Comparison of ENCODE assay signal across 1 cellular context in the genomic region with DNA sequence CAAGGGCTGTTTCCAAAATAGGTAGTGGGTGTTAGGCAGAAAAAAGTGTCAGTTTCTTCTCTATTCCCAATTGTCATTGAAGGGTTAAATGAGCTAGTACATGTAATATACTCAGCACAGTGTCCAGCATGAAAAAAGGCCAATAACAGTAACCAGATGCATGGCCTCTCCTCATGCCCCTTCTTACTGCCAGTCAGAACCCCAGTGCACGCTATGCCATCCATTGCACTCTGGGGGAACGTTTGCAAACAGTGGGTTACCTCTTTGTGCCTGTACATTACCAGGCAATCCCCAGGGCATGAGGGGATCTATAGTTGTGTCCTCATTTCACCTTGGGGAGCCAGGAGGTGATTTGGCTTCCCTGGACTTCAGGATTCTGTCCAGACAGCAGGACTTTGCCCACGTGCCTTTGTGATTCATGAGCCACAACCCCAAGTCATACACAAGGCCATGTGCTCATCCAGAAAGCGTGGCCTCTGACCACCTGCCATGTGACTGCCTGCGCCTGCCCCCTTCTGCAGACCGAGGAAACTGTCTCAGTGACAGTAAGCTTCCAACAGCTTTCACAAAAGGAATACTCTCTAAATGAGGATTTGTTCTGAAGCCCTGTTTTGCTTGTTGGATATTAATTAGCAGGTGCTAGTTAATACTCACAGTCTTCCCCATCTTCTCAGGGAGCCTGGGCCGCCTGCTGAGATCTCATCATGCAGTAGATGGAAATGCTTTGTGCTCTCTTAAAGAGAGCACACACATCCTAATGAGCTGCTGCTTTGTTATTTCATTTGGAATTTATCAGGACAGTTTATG.
TF ChIP-seq lines count a peak whose summit lies in the region.

No MANE protein-coding gene starts in this region.

TF ChIP-seq in HepG2, 621 proteins besides CTCF, POLR2A, EP300 and RAD21 (continued from another document and continues in another):
- TF ChIP-seq GABPA (IDR thresholded peaks at IDR 0.05; ENCODE audit: low read depth, low read length) (no peak), GABPA (CRISPR knock-in tag; IDR thresholded peaks at IDR 0.05; ENCODE audit: low read depth) (peak; percentile 55; the same call in 1 of the 2 replicates), TCF7 (IDR thresholded peaks at IDR 0.05; ENCODE audit: low read depth) (no peak), ONECUT2 (CRISPR knock-in tag; IDR thresholded peaks at IDR 0.05) (peak; percentile 58; the same call in 1 of the 2 replicates), ZNF335 (CRISPR knock-in tag; IDR thresholded peaks at IDR 0.05) (peak; percentile 89; the same call in 1 of the 2 replicates), MED1 (CRISPR knock-in tag; IDR thresholded peaks at IDR 0.05) (peak; percentile 96), CEBPB (IDR thresholded peaks at IDR 0.05; ENCODE audit: borderline replicate concordance, low read depth, low read length) (no peak), ZNF501 (CRISPR knock-in tag; IDR thresholded peaks at IDR 0.05) (peak; percentile 99), TFE3 (CRISPR knock-in tag; IDR thresholded peaks at IDR 0.05) (peak; percentile 99), CENPT (CRISPR knock-in tag; IDR thresholded peaks at IDR 0.05; ENCODE audit: low read depth) (0 out of 2 replicates have a peak, but pooled peaks have one; percentile 83), HOXA5 (CRISPR knock-in tag; IDR thresholded peaks at IDR 0.05) (peak; percentile 91; the same call in 1 of the 2 replicates), ZNF44 (CRISPR knock-in tag; IDR thresholded peaks at IDR 0.05) (peak; percentile 95), ZBTB26 (CRISPR knock-in tag; IDR thresholded peaks at IDR 0.05; ENCODE audit: borderline replicate concordance) (peak; percentile 97), NAIF1 (CRISPR knock-in tag; IDR thresholded peaks at IDR 0.05; ENCODE audit: borderline replicate concordance) (peak; percentile 89; the same call in 1 of the 2 replicates), ATAD3A (CRISPR knock-in tag; IDR thresholded peaks at IDR 0.05) (peak; percentile 73; the same call in 1 of the 2 replicates), MTA1 (CRISPR knock-in tag; IDR thresholded peaks at IDR 0.05; ENCODE audit: borderline replicate concordance) (peak; percentile 56; the same call in 1 of the 2 replicates), ZNF30 (CRISPR knock-in tag; IDR thresholded peaks at IDR 0.05) (peak; percentile 98), TRIM24 (CRISPR knock-in tag; IDR thresholded peaks at IDR 0.05) (no peak), PPARG (CRISPR knock-in tag; conservative IDR thresholded peaks at IDR 0.05) (peak; percentile 68), SIX1 (CRISPR knock-in tag; IDR thresholded peaks at IDR 0.05; ENCODE audit: borderline replicate concordance) (peak; percentile 43; the same call in 1 of the 2 replicates), ZNF652 (CRISPR knock-in tag; IDR thresholded peaks at IDR 0.05; ENCODE audit: borderline replicate concordance, low read depth) (peak; percentile 62), KDM5A (IDR thresholded peaks at IDR 0.05; ENCODE audit: borderline replicate concordance, low read length) (no peak), FOSL1 (CRISPR knock-in tag; IDR thresholded peaks at IDR 0.05; ENCODE audit: borderline replicate concordance) (peak; percentile 55; the same call in 1 of the 2 replicates), ARHGAP35 (CRISPR knock-in tag; IDR thresholded peaks at IDR 0.05; ENCODE audit: borderline replicate concordance) (peak; percentile 97), HNRNPLL (IDR thresholded peaks at IDR 0.05; ENCODE audit: low read depth, low read length, poor library complexity, severe bottlenecking) (no peak), NKX3-1 (CRISPR knock-in tag; IDR thresholded peaks at IDR 0.05) (peak; percentile 97), PHF20 (CRISPR knock-in tag; IDR thresholded peaks at IDR 0.05) (peak; percentile 78), ZSCAN25 (CRISPR knock-in tag; IDR thresholded peaks at IDR 0.05) (peak; percentile 84; the same call in 1 of the 2 replicates), CREM (IDR thresholded peaks at IDR 0.05) (no peak), CREM (CRISPR knock-in tag; IDR thresholded peaks at IDR 0.05) (no peak), SCMH1 (CRISPR knock-in tag; IDR thresholded peaks at IDR 0.05; ENCODE audit: borderline replicate concordance) (no peak), ZMYM2 (CRISPR knock-in tag; IDR thresholded peaks at IDR 0.05) (peak; percentile 93), MEIS2 (CRISPR knock-in tag; IDR thresholded peaks at IDR 0.05) (peak; percentile 98), KDM1A (CRISPR knock-in tag; IDR thresholded peaks at IDR 0.05) (peak; percentile 39; the same call in 1 of the 2 replicates)
- TF ChIP-seq, protein P1, sequence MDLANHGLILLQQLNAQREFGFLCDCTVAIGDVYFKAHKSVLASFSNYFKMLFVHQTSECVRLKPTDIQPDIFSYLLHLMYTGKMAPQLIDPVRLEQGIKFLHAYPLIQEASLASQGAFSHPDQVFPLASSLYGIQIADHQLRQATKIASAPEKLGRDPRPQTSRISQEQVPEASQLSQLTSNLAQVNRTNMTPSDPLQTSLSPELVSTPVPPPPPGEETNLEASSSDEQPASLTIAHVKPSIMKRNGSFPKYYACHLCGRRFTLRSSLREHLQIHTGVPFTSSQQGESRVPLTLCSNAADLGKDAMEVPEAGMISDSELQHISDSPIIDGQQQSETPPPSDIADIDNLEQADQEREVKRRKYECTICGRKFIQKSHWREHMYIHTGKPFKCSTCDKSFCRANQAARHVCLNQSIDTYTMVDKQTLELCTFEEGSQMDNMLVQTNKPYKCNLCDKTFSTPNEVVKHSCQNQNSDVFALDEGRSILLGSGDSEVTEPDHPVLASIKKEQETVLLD (CRISPR knock-in tag; IDR thresholded peaks at IDR 0.05; ENCODE audit: low read depth), result peak; percentile 73; the same call in 1 of the 2 replicates
- TF ChIP-seq, protein P2, sequence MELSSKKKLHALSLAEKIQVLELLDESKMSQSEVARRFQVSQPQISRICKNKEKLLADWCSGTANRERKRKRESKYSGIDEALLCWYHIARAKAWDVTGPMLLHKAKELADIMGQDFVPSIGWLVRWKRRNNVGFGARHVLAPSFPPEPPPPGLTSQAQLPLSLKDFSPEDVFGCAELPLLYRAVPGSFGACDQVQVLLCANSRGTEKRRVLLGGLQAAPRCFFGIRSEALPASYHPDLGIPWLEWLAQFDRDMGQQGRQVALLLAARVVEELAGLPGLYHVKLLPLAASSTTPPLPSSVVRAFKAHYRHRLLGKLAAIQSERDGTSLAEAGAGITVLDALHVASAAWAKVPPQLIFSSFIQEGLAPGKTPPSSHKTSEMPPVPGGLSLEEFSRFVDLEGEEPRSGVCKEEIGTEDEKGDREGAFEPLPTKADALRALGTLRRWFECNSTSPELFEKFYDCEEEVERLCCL (CRISPR knock-in tag; IDR thresholded peaks at IDR 0.05; ENCODE audit: borderline replicate concordance), result peak; percentile 94
- TF ChIP-seq, protein P3, sequence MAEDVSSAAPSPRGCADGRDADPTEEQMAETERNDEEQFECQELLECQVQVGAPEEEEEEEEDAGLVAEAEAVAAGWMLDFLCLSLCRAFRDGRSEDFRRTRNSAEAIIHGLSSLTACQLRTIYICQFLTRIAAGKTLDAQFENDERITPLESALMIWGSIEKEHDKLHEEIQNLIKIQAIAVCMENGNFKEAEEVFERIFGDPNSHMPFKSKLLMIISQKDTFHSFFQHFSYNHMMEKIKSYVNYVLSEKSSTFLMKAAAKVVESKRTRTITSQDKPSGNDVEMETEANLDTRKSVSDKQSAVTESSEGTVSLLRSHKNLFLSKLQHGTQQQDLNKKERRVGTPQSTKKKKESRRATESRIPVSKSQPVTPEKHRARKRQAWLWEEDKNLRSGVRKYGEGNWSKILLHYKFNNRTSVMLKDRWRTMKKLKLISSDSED (CRISPR knock-in tag; IDR thresholded peaks at IDR 0.05), result no peak
- TF ChIP-seq, protein P4, sequence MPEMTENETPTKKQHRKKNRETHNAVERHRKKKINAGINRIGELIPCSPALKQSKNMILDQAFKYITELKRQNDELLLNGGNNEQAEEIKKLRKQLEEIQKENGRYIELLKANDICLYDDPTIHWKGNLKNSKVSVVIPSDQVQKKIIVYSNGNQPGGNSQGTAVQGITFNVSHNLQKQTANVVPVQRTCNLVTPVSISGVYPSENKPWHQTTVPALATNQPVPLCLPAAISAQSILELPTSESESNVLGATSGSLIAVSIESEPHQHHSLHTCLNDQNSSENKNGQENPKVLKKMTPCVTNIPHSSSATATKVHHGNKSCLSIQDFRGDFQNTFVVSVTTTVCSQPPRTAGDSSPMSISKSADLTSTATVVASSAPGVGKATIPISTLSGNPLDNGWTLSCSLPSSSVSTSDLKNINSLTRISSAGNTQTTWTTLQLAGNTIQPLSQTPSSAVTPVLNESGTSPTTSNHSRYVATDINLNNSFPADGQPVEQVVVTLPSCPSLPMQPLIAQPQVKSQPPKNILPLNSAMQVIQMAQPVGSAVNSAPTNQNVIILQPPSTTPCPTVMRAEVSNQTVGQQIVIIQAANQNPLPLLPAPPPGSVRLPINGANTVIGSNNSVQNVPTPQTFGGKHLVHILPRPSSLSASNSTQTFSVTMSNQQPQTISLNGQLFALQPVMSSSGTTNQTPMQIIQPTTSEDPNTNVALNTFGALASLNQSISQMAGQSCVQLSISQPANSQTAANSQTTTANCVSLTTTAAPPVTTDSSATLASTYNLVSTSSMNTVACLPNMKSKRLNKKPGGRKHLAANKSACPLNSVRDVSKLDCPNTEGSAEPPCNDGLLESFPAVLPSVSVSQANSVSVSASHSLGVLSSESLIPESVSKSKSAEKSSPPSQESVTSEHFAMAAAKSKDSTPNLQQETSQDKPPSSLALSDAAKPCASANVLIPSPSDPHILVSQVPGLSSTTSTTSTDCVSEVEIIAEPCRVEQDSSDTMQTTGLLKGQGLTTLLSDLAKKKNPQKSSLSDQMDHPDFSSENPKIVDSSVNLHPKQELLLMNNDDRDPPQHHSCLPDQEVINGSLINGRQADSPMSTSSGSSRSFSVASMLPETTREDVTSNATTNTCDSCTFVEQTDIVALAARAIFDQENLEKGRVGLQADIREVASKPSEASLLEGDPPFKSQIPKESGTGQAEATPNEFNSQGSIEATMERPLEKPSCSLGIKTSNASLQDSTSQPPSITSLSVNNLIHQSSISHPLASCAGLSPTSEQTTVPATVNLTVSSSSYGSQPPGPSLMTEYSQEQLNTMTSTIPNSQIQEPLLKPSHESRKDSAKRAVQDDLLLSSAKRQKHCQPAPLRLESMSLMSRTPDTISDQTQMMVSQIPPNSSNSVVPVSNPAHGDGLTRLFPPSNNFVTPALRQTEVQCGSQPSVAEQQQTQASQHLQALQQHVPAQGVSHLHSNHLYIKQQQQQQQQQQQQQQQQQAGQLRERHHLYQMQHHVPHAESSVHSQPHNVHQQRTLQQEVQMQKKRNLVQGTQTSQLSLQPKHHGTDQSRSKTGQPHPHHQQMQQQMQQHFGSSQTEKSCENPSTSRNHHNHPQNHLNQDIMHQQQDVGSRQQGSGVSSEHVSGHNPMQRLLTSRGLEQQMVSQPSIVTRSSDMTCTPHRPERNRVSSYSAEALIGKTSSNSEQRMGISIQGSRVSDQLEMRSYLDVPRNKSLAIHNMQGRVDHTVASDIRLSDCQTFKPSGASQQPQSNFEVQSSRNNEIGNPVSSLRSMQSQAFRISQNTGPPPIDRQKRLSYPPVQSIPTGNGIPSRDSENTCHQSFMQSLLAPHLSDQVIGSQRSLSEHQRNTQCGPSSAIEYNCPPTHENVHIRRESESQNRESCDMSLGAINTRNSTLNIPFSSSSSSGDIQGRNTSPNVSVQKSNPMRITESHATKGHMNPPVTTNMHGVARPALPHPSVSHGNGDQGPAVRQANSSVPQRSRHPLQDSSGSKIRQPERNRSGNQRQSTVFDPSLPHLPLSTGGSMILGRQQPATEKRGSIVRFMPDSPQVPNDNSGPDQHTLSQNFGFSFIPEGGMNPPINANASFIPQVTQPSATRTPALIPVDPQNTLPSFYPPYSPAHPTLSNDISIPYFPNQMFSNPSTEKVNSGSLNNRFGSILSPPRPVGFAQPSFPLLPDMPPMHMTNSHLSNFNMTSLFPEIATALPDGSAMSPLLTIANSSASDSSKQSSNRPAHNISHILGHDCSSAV (CRISPR knock-in tag; IDR thresholded peaks at IDR 0.05; ENCODE audit: borderline replicate concordance), result peak; percentile 90; the same call in 1 of the 2 replicates
- TF ChIP-seq, protein P5, sequence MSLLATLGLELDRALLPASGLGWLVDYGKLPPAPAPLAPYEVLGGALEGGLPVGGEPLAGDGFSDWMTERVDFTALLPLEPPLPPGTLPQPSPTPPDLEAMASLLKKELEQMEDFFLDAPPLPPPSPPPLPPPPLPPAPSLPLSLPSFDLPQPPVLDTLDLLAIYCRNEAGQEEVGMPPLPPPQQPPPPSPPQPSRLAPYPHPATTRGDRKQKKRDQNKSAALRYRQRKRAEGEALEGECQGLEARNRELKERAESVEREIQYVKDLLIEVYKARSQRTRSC (CRISPR knock-in tag; IDR thresholded peaks at IDR 0.05; ENCODE audit: low read depth), result peak; percentile 98; the same call in 1 of the 2 replicates
- TF ChIP-seq, protein P6, sequence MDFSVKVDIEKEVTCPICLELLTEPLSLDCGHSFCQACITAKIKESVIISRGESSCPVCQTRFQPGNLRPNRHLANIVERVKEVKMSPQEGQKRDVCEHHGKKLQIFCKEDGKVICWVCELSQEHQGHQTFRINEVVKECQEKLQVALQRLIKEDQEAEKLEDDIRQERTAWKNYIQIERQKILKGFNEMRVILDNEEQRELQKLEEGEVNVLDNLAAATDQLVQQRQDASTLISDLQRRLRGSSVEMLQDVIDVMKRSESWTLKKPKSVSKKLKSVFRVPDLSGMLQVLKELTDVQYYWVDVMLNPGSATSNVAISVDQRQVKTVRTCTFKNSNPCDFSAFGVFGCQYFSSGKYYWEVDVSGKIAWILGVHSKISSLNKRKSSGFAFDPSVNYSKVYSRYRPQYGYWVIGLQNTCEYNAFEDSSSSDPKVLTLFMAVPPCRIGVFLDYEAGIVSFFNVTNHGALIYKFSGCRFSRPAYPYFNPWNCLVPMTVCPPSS (IDR thresholded peaks at IDR 0.05), result no peak
- TF ChIP-seq, protein P7, sequence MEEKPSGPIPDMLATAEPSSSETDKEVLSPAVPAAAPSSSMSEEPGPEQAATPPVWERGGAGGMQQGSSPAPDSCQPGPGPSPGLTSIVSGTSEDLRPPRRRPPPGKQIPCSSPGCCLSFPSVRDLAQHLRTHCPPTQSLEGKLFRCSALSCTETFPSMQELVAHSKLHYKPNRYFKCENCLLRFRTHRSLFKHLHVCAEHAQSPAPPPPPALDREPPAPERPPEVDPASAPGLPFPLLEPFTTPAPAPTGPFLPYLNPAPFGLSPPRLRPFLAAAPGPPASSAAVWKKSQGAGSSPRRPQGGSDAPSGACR (CRISPR knock-in tag; IDR thresholded peaks at IDR 0.05), result peak; percentile 90; the same call in 1 of the 2 replicates
